12 cellular contexts compared by ENCODE assay signal in the genomic region with DNA sequence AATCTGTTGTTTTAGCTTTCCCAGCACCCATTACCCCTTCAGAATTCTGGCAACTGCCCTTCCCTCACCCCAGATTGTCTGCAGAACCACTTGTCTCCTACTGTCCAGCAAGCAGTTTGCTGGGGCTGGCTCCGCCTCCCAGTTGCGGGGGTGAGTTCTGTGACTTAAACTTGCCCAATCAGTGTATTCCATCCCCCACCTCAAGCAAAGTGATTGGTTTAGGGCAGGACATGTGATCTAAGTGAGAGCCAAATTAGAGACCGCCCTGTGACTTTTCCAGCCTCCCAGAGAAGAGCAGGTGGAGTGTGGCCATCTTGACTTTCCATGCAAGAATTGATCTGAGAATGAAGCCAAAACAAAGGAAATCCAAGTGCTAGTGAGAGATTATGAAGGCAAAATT. TPM values are rescaled to one million over a fixed set of nuclear protein-coding genes. Genes with fewer than 3 reads are reported as not detected.
DNase-seq lines count a peak whose midpoint lies in the region; ATAC-seq lines count a peak whose summit lies in the region.
"Had no signal": no experiment of that assay in that cellular context is flagged by ENCODE, and none has a peak within 500 bp of the region (broad histone marks: within the 10 kb centered on the region; RNA-seq: fewer than 3 reads in every experiment).

No MANE protein-coding gene starts in this region.

- no peak for ATAC-seq in HG03521 (IDR thresholded peaks at IDR 0.05; ENCODE audit: unreplicated experiment)
- ATAC-seq: right cardiac atrium had no signal

- peak; percentile 47 for DNase-seq in DMS53 (lab: John Stamatoyannopoulos, UW)
- no peak for DNase-seq in DMS53 treated with DMSO at 0.1 percent for 48 hours (lab: John Stamatoyannopoulos, UW; ENCODE audit: unreplicated experiment)
- DNase-seq in M059J (ENCODE audit: low read depth): peak; percentile 44
- peak; percentile 87 for DNase-seq in SK-N-DZ (ENCODE audit: low spot score)
- peak; percentile 67 for DNase-seq in mesenteric fat pad (ENCODE audit: low spot score)
- no peak for DNase-seq in amygdala (lab: John Stamatoyannopoulos, UW)
- no peak for DNase-seq in activated T-cell treated with anti-CD3 and anti-CD28 coated beads for 4 hours
- DNase-seq: caudate nucleus, foreskin melanocyte, right cardiac atrium, T-helper 1 cell had no signal

RNA-seq across cellular contexts. Expression of gene SRCIN1, which starts 22.7 kb away (rescaled TPM):
- not detected in 2 replicates for total RNA-seq in M059J (2014; rRNA removed; shearing (Covaris generic))
- polyA plus RNA-seq in SK-N-DZ (2014; cell fraction: cytosol; rRNA removed): 2.7 and 3.0 TPM in 2 replicates
- 7.4 and 10.8 TPM in 2 replicates for polyA plus RNA-seq in SK-N-DZ (2014; cell fraction: nucleus; rRNA removed)
- total RNA-seq in mesenteric fat pad: 10.1 TPM

RNA-seq across cellular contexts. Expression of gene EPOP, which starts 46.3 kb away (rescaled TPM):
- 1.8 and 4.7 TPM in 2 replicates for total RNA-seq in M059J (2014; rRNA removed; shearing (Covaris generic))
- 9.4 and 13.4 TPM in 2 replicates for polyA plus RNA-seq in SK-N-DZ (2014; cell fraction: cytosol; rRNA removed)
- 5.7 and 9.4 TPM in 2 replicates for polyA plus RNA-seq in SK-N-DZ (2014; cell fraction: nucleus; rRNA removed)
- total RNA-seq in mesenteric fat pad: 2.5 TPM

Comparison
In these comparisons a context has a peak if more than half of its experiments do, and no peak if none do; other contexts are left out.
1. DNase-seq: peak in DMS53 (single experiment), M059J (single experiment), SK-N-DZ (single experiment) and mesenteric fat pad (single experiment); none in DMS53 treated with DMSO at 0.1 percent for 48 hours (single experiment), amygdala (0 of 56) and activated T-cell treated with anti-CD3 and anti-CD28 coated beads for 4 hours (single experiment).
2. RNA of gene SRCIN1, which starts 22.7 kb away (total RNA-seq): 10.1 TPM in mesenteric fat pad (single experiment); not detected in M059J; every median in the first group is over 10 times any median in the second.